9 cellular contexts compared by ENCODE assay signal in genomic region chr1:90717665-90718410, GRCh38. TPM values are rescaled to one million over a fixed set of nuclear protein-coding genes. Genes with fewer than 3 reads are reported as not detected.
DNase-seq lines count a peak whose midpoint lies in the region; ATAC-seq and TF ChIP-seq lines count a peak whose summit lies in the region.
"Had no signal": no experiment of that assay in that cellular context is flagged by ENCODE, and none has a peak within 500 bp of the region (broad histone marks: within the 10 kb centered on the region; RNA-seq: fewer than 3 reads in every experiment).

No MANE protein-coding gene starts in this region.

- H3K4me1 ChIP-seq in esophagus squamous epithelium: peaks cover 6 to 52% (median 20%) of the 10 kb centered on the region in 3 donors

- intact Hi-C loops in esophagus squamous epithelium (cut with DNase I): no loop called here
- intact Hi-C loops in posterior vena cava (cut with DNase I): no loop called here

- DNase-seq in NCI-H187 (lab: John Stamatoyannopoulos, UW) (peak; percentile 11 to 66), NCI-H187 treated with DMSO at 0.1 percent for 48 hours (lab: John Stamatoyannopoulos, UW) (no peak), OCI-M1 (lab: John Stamatoyannopoulos, UW) (peak; percentile 51), esophagus squamous epithelium (lab: John Stamatoyannopoulos, UW) (no peak), posterior vena cava (ENCODE audit: low spot score) (peak; percentile 79), NOMO-1 treated with DMSO at 0.1 percent for 48 hours (lab: John Stamatoyannopoulos, UW; ENCODE audit: unreplicated experiment) (no peak)
- DNase-seq in stimulated activated CD4-positive, alpha-beta T cell treated with anti-CD3 and anti-CD28 coated beads, Interleukin-4, amount 100 ng/mL, for 1 hour: no peak

- H3K27me3 ChIP-seq in esophagus squamous epithelium: peaks cover 16 to 100% (median 75%) of the 10 kb centered on the region in 4 donors

- WGBS in esophagus squamous epithelium, 2 donors: 8 to 12% methylated on average over 11 to 20 of the region's 94 CpGs

- peak overlapping the region in 3 of 4 donors; percentile 20 to 56 (median 43) for H3K4me3 ChIP-seq in esophagus squamous epithelium

- no peak overlapping the region for H3K27ac ChIP-seq in esophagus squamous epithelium

- TF ChIP-seq CTCF in esophagus squamous epithelium (IDR thresholded peaks at IDR 0.05): no peak

- no peaks in the 10 kb centered on the region for H3K36me3 ChIP-seq in esophagus squamous epithelium

- no peak for ATAC-seq in HG03159 (IDR thresholded peaks at IDR 0.05; ENCODE audit: unreplicated experiment)

- peaks cover 0 to 4% (median 0%) of the 10 kb centered on the region in 3 donors for H3K9me3 ChIP-seq in esophagus squamous epithelium

- TF ChIP-seq POLR2A in esophagus squamous epithelium (IDR thresholded peaks at IDR 0.05): no peak

RNA-seq across cellular contexts. Expression of gene BARHL2, which starts 0.7 kb away (rescaled TPM):
- total RNA-seq in esophagus squamous epithelium (not detected), posterior vena cava (not detected)
- total RNA-seq: NCI-H460 had no signal

Comparison
In these comparisons a context has a peak if more than half of its experiments do, and no peak if none do; other contexts are left out.
1. DNase-seq: peak in NCI-H187 (2 of 2), OCI-M1 (single experiment) and posterior vena cava (single experiment); none in NCI-H187 treated with DMSO at 0.1 percent for 48 hours (single experiment), esophagus squamous epithelium (single experiment), stimulated activated CD4-positive, alpha-beta T cell treated with anti-CD3 and anti-CD28 coated beads, Interleukin-4, amount 100 ng/mL, for 1 hour (single experiment) and NOMO-1 treated with DMSO at 0.1 percent for 48 hours (single experiment).